ENCODE assay signal across 14 cellular contexts in the genomic region with DNA sequence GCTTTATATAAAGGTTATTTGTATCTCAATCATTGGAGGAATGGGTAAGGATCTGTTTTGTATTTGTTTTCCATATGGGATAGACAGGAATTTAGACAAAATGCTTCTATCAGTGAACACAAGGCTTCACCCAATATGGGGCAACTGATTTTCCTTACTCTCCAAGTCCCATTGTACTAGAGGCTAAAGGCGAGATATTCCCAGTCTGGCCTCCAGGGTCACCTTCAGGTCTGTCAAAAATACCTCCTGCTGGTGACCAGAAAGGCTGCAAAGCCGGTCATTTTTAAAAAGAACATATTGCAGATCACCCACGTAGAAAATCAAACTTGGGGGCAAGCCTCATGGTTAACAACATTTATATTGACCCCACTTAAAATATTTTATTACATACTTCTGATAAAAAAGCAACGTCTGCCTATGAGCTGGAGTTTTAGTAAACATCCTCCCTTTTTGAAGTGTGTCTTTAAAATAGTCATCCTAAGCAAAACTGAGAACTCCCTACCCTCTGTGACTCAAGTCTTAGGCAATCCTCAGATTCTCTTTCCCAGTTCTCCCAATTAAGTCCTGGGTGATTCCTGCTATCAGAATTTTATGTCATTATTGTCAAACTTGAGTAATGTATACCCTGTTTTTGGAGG.
DNase-seq lines count a peak whose midpoint lies in the region; ATAC-seq, FAIRE-seq and TF ChIP-seq lines count a peak whose summit lies in the region.
"Had no signal": no experiment of that assay in that cellular context is flagged by ENCODE, and none has a peak within 500 bp of the region (broad histone marks: within the 10 kb centered on the region; RNA-seq: fewer than 3 reads in every experiment).

No MANE protein-coding gene starts in this region.

- H3K9me3 ChIP-seq in astrocyte (ENCODE audit: insufficient read depth, low read depth, low read length): no peaks in the 10 kb centered on the region
- H3K9me3 ChIP-seq: suprapubic skin had no signal

- H3K9ac ChIP-seq in astrocyte (ENCODE audit: low read length): no peak overlapping the region

- H3K4me3 ChIP-seq in AG09309 (ENCODE audit: control insufficient read depth, low read depth, low read length) (no peak overlapping the region), astrocyte (ENCODE audit: insufficient read depth, low read depth, low read length) (no peak overlapping the region)
- H3K4me3 ChIP-seq: suprapubic skin had no signal

- no peaks in the 10 kb centered on the region for H3K27me3 ChIP-seq in astrocyte (ENCODE audit: insufficient read depth, low read length)
- H3K27me3 ChIP-seq: suprapubic skin had no signal

- peaks cover 29% of the 10 kb centered on the region for H3K36me3 Mint-ChIP-seq in astrocyte (ENCODE audit: low read depth, unreplicated experiment)
- H3K36me3 Mint-ChIP-seq: memory B cell had no signal

- H2AFZ ChIP-seq in astrocyte (ENCODE audit: low read depth, low read length): no peak overlapping the region

- H3K4me2 ChIP-seq in astrocyte (ENCODE audit: low read length): no peak overlapping the region

- H3K27ac ChIP-seq in astrocyte (ENCODE audit: low read depth, low read length): no peak overlapping the region
- H3K27ac ChIP-seq: suprapubic skin had no signal

- H3K4me3 Mint-ChIP-seq in astrocyte (ENCODE audit: unreplicated experiment): peak overlapping the region; percentile 27
- H3K4me3 Mint-ChIP-seq: memory B cell had no signal

- H3K4me1 Mint-ChIP-seq in astrocyte (ENCODE audit: low read depth, unreplicated experiment): peaks cover 8% of the 10 kb centered on the region
- H3K4me1 Mint-ChIP-seq: memory B cell had no signal

- TF ChIP-seq CTCF in AG09309 (IDR thresholded peaks at IDR 0.05; ENCODE audit: control insufficient read depth, insufficient read depth, low read depth, low read length, missing control alignments): peak; percentile 50
- peak; percentile 27 for TF ChIP-seq CTCF in astrocyte (IDR thresholded peaks at IDR 0.05; ENCODE audit: insufficient read depth, low read depth, low read length)

- FAIRE-seq in astrocyte (lab: Jason Lieb, UNC): peak; percentile 54
- FAIRE-seq: GM19239 had no signal

- H3K27me3 Mint-ChIP-seq in astrocyte (ENCODE audit: low read depth, unreplicated experiment): no peaks in the 10 kb centered on the region

- H3K9me3 Mint-ChIP-seq in astrocyte (ENCODE audit: unreplicated experiment): peaks cover 10% of the 10 kb centered on the region

- DNase-seq in AG09309 (ENCODE audit: low read depth) (peak; percentile 73), HEK293T (ENCODE audit: extremely low spot score) (peak; percentile 51), astrocyte (ENCODE audit: low read depth) (peak; percentile 62), iPS-NIHi7 (ENCODE audit: extremely low spot score) (peak; percentile 48)
- no peak for DNase-seq in activated CD8-positive, alpha-beta memory T cell treated with anti-CD3 and anti-CD28 coated beads, Interleukin-2, amount 50 U/mL, for 4 hours
- DNase-seq: activated T-cell treated with anti-CD3 and anti-CD28 coated beads, Interleukin-2, amount 50 U/mL, for 1 hour; NCI-H1105 treated with DMSO at 0.1 percent for 48 hours; SW 1271 had no signal

- no peak for ATAC-seq in HG02763 (IDR thresholded peaks at IDR 0.05; ENCODE audit: unreplicated experiment)
- ATAC-seq in HG03025 (IDR thresholded peaks at IDR 0.05; ENCODE audit: low FRiP score, unreplicated experiment): no peak
- no peak for ATAC-seq in HG03045 (IDR thresholded peaks at IDR 0.05; ENCODE audit: unreplicated experiment)

- H3K79me2 ChIP-seq in astrocyte (ENCODE audit: insufficient read depth, low read length): no peaks in the 10 kb centered on the region

- POLR2A ChIA-PET in HEK293T (lab: Yijun Ruan, JAX): no interaction called here

- CTCF ChIA-PET in HEK293T (lab: Yijun Ruan, JAX): no interaction called here

- H3K27ac Mint-ChIP-seq in astrocyte (ENCODE audit: unreplicated experiment): peak overlapping the region; percentile 26
- H3K27ac Mint-ChIP-seq: memory B cell had no signal

- no peaks in the 10 kb centered on the region for H4K20me1 ChIP-seq in astrocyte (ENCODE audit: insufficient read depth, low read length)

- H3K36me3 ChIP-seq in astrocyte (ENCODE audit: insufficient read depth, low read length): no peaks in the 10 kb centered on the region
- H3K36me3 ChIP-seq: suprapubic skin had no signal

- peaks cover 10% of the 10 kb centered on the region for H3K4me1 ChIP-seq in astrocyte (ENCODE audit: insufficient read depth, low read length)
- H3K4me1 ChIP-seq: suprapubic skin had no signal

TF ChIP-seq in HEK293T, 16 proteins besides CTCF, POLR2A, EP300 and RAD21:
- TF ChIP-seq ARNT (IDR thresholded peaks at IDR 0.05) (no peak), CTBP1 (IDR thresholded peaks at IDR 0.05; ENCODE audit: borderline replicate concordance) (no peak), SP1 (IDR thresholded peaks at IDR 0.05) (no peak), ELF4 (IDR thresholded peaks at IDR 0.05) (no peak), TARDBP (IDR thresholded peaks at IDR 0.05) (no peak), BHLHE40 (IDR thresholded peaks at IDR 0.05; ENCODE audit: borderline replicate concordance) (no peak), FOXA1 (IDR thresholded peaks at IDR 0.05) (no peak), SUZ12 (IDR thresholded peaks at IDR 0.05) (no peak), LEF1 (IDR thresholded peaks at IDR 0.05; ENCODE audit: borderline replicate concordance) (no peak), FOXM1 (IDR thresholded peaks at IDR 0.05; ENCODE audit: borderline replicate concordance) (no peak), L3MBTL2 (conservative IDR thresholded peaks at IDR 0.05) (no peak), FOXK2 (IDR thresholded peaks at IDR 0.05) (no peak), ZNF384 (IDR thresholded peaks at IDR 0.05) (no peak), NFRKB (IDR thresholded peaks at IDR 0.05) (no peak), HDGF (IDR thresholded peaks at IDR 0.05; ENCODE audit: borderline replicate concordance) (no peak)
